21 cellular contexts compared by ENCODE assay signal in genomic region chr11:73398721-73399120, GRCh38. TPM values are rescaled to one million over a fixed set of nuclear protein-coding genes. Genes with fewer than 3 reads are reported as not detected.
DNase-seq lines count a peak whose midpoint lies in the region; ATAC-seq and TF ChIP-seq lines count a peak whose summit lies in the region.
"Had no signal": no experiment of that assay in that cellular context is flagged by ENCODE, and none has a peak within 500 bp of the region (broad histone marks: within the 10 kb centered on the region; RNA-seq: fewer than 3 reads in every experiment).

No MANE protein-coding gene starts in this region.

- H3K4me1 ChIP-seq in mesenchymal stem cell (ENCODE audit: control insufficient read depth, insufficient read depth, low read depth, low read length): peaks cover 9% of the 10 kb centered on the region
- H3K4me1 ChIP-seq in upper lobe of right lung: no peaks in the 10 kb centered on the region
- no peaks in the 10 kb centered on the region for H3K4me1 ChIP-seq in A673 (ENCODE audit: insufficient read depth, low read length, poor library complexity, severe bottlenecking)
- H3K4me1 ChIP-seq: testis had no signal

- no peak overlapping the region for H3K4ac ChIP-seq in mesenchymal stem cell (ENCODE audit: low read depth in 1 of 2, low read length in 2 of 2)

- H3K14ac ChIP-seq in mesenchymal stem cell (ENCODE audit: low read length in 2 of 2): no peak overlapping the region

- no peaks in the 10 kb centered on the region for H3K36me3 Mint-ChIP-seq in T-helper 17 cell (ENCODE audit: low read depth)

- H3K27me3 ChIP-seq in mesenchymal stem cell (ENCODE audit: control insufficient read depth in 1 of 2, insufficient read depth in 1 of 2, low read length in 2 of 2) (no peaks in the 10 kb centered on the region), upper lobe of right lung (no peaks in the 10 kb centered on the region), A673 (replicated peaks; ENCODE audit: insufficient read depth, low read depth, low read length, poor library complexity) (no peaks in the 10 kb centered on the region)
- H3K27me3 ChIP-seq: brain microvascular endothelial cell, SJSA1, testis had no signal

- H3K4me1 Mint-ChIP-seq in stimulated activated naive CD8-positive, alpha-beta T cell treated with anti-CD3 and anti-CD28 coated beads, Interleukin-15, amount 100 ng/mL, for 72 hours: peaks cover 7% of the 10 kb centered on the region
- H3K4me1 Mint-ChIP-seq in T-helper 17 cell: peaks cover 11% of the 10 kb centered on the region

- intact Hi-C loops in upper lobe of right lung (cut with DNase I) (no loop called here), A673 (cut with micrococcal nuclease; ENCODE audit: unreplicated experiment) (no loop called here)

- DNase-seq in stimulated activated naive CD8-positive, alpha-beta T cell treated with anti-CD3 and anti-CD28 coated beads, Interleukin-15, amount 100 ng/mL, for 72 hours: no peak
- no peak for DNase-seq in stimulated activated naive CD8-positive, alpha-beta T cell treated with anti-CD3 and anti-CD28 coated beads, Interleukin-15, Interleukin-2, amounts not matched to agents 100 U/mL and 50 U/mL, for 24 hours
- DNase-seq in T-helper 17 cell: no peak
- no peak for DNase-seq in mesenchymal stem cell
- peak; percentile 23 for DNase-seq in upper lobe of right lung
- no peak for DNase-seq in RPMI8226
- no peak for DNase-seq in NCI-H1694 (lab: John Stamatoyannopoulos, UW)
- DNase-seq in A673 (ENCODE audit: low spot score): no peak
- DNase-seq: activated CD4-positive, alpha-beta T cell treated with anti-CD3 and anti-CD28 coated beads, Interleukin-2, amount 10 ng/mL, durations not matched to agents 7 days and 5 days; activated CD8-positive, alpha-beta memory T cell treated with anti-CD3 and anti-CD28 coated beads, Interleukin-2, amount 50 U/mL, for 48 hours; activated gamma-delta T cell treated with Interleukin-2 at 50 U/mL for 16 hours; cortex of kidney; DMS79; glutamatergic neuron; NCI-H1105; NCI-H2029 treated with DMSO at 0.1 percent for 48 hours; NCI-H345; OCI-M1; testis had no signal

- H3K9me3 ChIP-seq in T-helper 17 cell (ENCODE audit: control insufficient read depth, low read length, poor library complexity, severe bottlenecking): no peaks in the 10 kb centered on the region
- H3K9me3 ChIP-seq in mesenchymal stem cell (ENCODE audit: control insufficient read depth, low read length): no peaks in the 10 kb centered on the region
- H3K9me3 ChIP-seq in upper lobe of right lung: no peaks in the 10 kb centered on the region
- no peaks in the 10 kb centered on the region for H3K9me3 ChIP-seq in A673 (ENCODE audit: low read depth, low read length, poor library complexity, severe bottlenecking)
- H3K9me3 ChIP-seq: SJSA1, testis had no signal

- H3K18ac ChIP-seq in mesenchymal stem cell (ENCODE audit: low read depth in 1 of 2, low read length in 2 of 2): no peak overlapping the region

- H3K36me3 ChIP-seq in mesenchymal stem cell (ENCODE audit: control insufficient read depth in 1 of 2, insufficient read depth in 2 of 2, low read depth in 1 of 2, low read length in 2 of 2): peaks cover 0 to 49% of the 10 kb centered on the region in 2 experiments
- peaks cover 7% of the 10 kb centered on the region for H3K36me3 ChIP-seq in upper lobe of right lung
- peaks cover 4% of the 10 kb centered on the region for H3K36me3 ChIP-seq in A673 (ENCODE audit: insufficient read depth, low read length, poor library complexity, severe bottlenecking)

- TF ChIP-seq CTCF in upper lobe of right lung (IDR thresholded peaks at IDR 0.05) (no peak), A673 (conservative IDR thresholded peaks at IDR 0.05; ENCODE audit: low read depth, low read length) (no peak)

- no peak overlapping the region for H2BK5ac ChIP-seq in mesenchymal stem cell (ENCODE audit: low read depth, low read length, poor library complexity, severe bottlenecking)

- H3K79me1 ChIP-seq in mesenchymal stem cell (replicated peaks; ENCODE audit: low read length, poor library complexity, severe bottlenecking): peaks cover 5% of the 10 kb centered on the region

- 100% methylated on average over 2 of the region's 2 CpGs for whole genome bisulfite sequencing in mesenchymal stem cell

- no TSS peak for BruUV-seq in A673 (replicated peaks; lab: Mats Ljungman, UMichigan)

- no peak overlapping the region for H3K27ac ChIP-seq in mesenchymal stem cell (ENCODE audit: low read length, poor library complexity, severe bottlenecking)
- no peak overlapping the region for H3K27ac ChIP-seq in upper lobe of right lung
- H3K27ac ChIP-seq in A673 (ENCODE audit: low read depth, low read length, poor library complexity, severe bottlenecking): no peak overlapping the region
- H3K27ac ChIP-seq: brain microvascular endothelial cell, SJSA1, testis had no signal

- H3K27ac Mint-ChIP-seq in stimulated activated naive CD8-positive, alpha-beta T cell treated with anti-CD3 and anti-CD28 coated beads, Interleukin-15, amount 100 ng/mL, for 72 hours: peak overlapping the region in 1 of 2 donors; percentile 24
- H3K27ac Mint-ChIP-seq in T-helper 17 cell: peak overlapping the region; percentile 89
- H3K27ac Mint-ChIP-seq: activated CD4-positive, alpha-beta T cell treated with anti-CD3 and anti-CD28 coated beads, Interleukin-2, amount 10 ng/mL, durations not matched to agents 7 days and 5 days had no signal

- no peak overlapping the region for H3K23ac ChIP-seq in mesenchymal stem cell (ENCODE audit: low read length in 2 of 2)

- H3K4me3 ChIP-seq in mesenchymal stem cell (ENCODE audit: insufficient read depth in 1 of 2, low read depth in 1 of 2, low read length in 2 of 2) (no peak overlapping the region), upper lobe of right lung (no peak overlapping the region), A673 (ENCODE audit: low read depth, low read length, poor library complexity, severe bottlenecking) (no peak overlapping the region)
- H3K4me3 ChIP-seq: SJSA1, testis had no signal

- H2BK120ac ChIP-seq in mesenchymal stem cell (ENCODE audit: low read depth, low read length): no peak overlapping the region

- H4K8ac ChIP-seq in mesenchymal stem cell (ENCODE audit: low read length): no peak overlapping the region

- H3K9me3 Mint-ChIP-seq in stimulated activated naive CD8-positive, alpha-beta T cell treated with anti-CD3 and anti-CD28 coated beads, Interleukin-15, amount 100 ng/mL, for 72 hours: no peaks in the 10 kb centered on the region
- H3K9me3 Mint-ChIP-seq: activated CD4-positive, alpha-beta T cell treated with anti-CD3 and anti-CD28 coated beads, Interleukin-2, amount 10 ng/mL, durations not matched to agents 7 days and 5 days had no signal

- H3K9ac ChIP-seq in mesenchymal stem cell (ENCODE audit: low read length): peak overlapping the region; percentile 25

- H2AFZ ChIP-seq in mesenchymal stem cell (ENCODE audit: low read depth, low read length): no peak overlapping the region

- no peaks in the 10 kb centered on the region for H3K27me3 Mint-ChIP-seq in stimulated activated naive CD8-positive, alpha-beta T cell treated with anti-CD3 and anti-CD28 coated beads, Interleukin-15, amount 100 ng/mL, for 72 hours
- no peaks in the 10 kb centered on the region for H3K27me3 Mint-ChIP-seq in T-helper 17 cell
- H3K27me3 Mint-ChIP-seq: activated CD4-positive, alpha-beta T cell treated with anti-CD3 and anti-CD28 coated beads, Interleukin-2, amount 10 ng/mL, durations not matched to agents 7 days and 5 days had no signal

- POLR2A ChIA-PET in A673 (lab: Charles Lee; ENCODE audit: low non-redundant PET): no interaction called here

- no peak overlapping the region for H3K4me2 ChIP-seq in mesenchymal stem cell (ENCODE audit: low read length, poor library complexity, severe bottlenecking)

- ATAC-seq in stimulated activated naive CD8-positive, alpha-beta T cell treated with anti-CD3 and anti-CD28 coated beads, Interleukin-15, amount 100 ng/mL, for 72 hours: peak; percentile 15
- no peak for ATAC-seq in stimulated activated naive CD8-positive, alpha-beta T cell treated with anti-CD3 and anti-CD28 coated beads, Interleukin-15, Interleukin-2, amounts not matched to agents 100 U/mL and 50 U/mL, for 24 hours
- ATAC-seq in T-helper 17 cell (no peak), upper lobe of right lung (no peak)

- H4K91ac ChIP-seq in mesenchymal stem cell (ENCODE audit: low read length): no peak overlapping the region

- H3K4me3 Mint-ChIP-seq in stimulated activated naive CD8-positive, alpha-beta T cell treated with anti-CD3 and anti-CD28 coated beads, Interleukin-15, amount 100 ng/mL, for 72 hours: no peak overlapping the region
- peak overlapping the region; percentile 59 for H3K4me3 Mint-ChIP-seq in T-helper 17 cell
- H3K4me3 Mint-ChIP-seq: activated CD4-positive, alpha-beta T cell treated with anti-CD3 and anti-CD28 coated beads, Interleukin-2, amount 10 ng/mL, durations not matched to agents 7 days and 5 days had no signal

- no peak overlapping the region for H2BK15ac ChIP-seq in mesenchymal stem cell (ENCODE audit: low read depth, poor library complexity, severe bottlenecking)

- H2BK12ac ChIP-seq in mesenchymal stem cell (ENCODE audit: low read length in 2 of 2): peak overlapping the region in 1 of 2 experiments; percentile 0

- CTCF ChIA-PET in A673 (lab: Charles Lee): interaction anchor here (0.8 kb wide), 1 partner anchor 227 kb away, joined by 4 read pairs; no protein-coding TSS in a partner anchor

- no peak overlapping the region for H2AK5ac ChIP-seq in mesenchymal stem cell (ENCODE audit: low read length, severe bottlenecking)

RNA-seq across cellular contexts. Expression of gene RELT, which starts 22.5 kb away (rescaled TPM):
- total RNA-seq in T-helper 17 cell (100 to 1,000 TPM; 139 to 169 TPM), upper lobe of right lung (11.7 TPM), A673 (2021) (16.2 and 20.9 TPM in 2 replicates)
- 2.6 TPM for polyA plus RNA-seq in mesenchymal stem cell (2013, experiment 1 of 2)
- polyA plus RNA-seq in mesenchymal stem cell (2013, experiment 2 of 2): 3.0 TPM
